ENCODE assay signal across 1 cellular context in the genomic region with DNA sequence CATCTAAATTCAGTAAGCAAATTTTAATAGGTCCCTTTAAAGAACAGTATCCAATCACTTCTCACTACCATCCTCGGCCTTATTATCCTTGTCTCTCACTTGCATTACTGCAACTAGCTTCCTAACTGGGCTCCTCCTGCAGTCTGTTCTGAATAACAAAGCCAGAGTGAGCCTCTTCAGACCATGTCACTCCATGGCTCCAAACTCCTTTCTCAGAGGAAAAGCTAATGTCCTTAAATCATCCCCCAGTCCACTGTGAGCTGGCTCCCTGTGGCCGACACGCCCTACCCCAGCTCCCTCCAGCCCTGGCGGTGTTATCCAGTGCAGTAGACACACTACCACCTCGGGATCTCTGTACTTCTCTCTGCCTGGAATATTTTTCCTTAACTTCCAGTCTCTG.
TF ChIP-seq lines count a peak whose summit lies in the region.

No MANE protein-coding gene starts in this region.

TF ChIP-seq in GM12878, 131 proteins besides CTCF, POLR2A, EP300 and RAD21 (continued from another document):
- TF ChIP-seq, protein P1, sequence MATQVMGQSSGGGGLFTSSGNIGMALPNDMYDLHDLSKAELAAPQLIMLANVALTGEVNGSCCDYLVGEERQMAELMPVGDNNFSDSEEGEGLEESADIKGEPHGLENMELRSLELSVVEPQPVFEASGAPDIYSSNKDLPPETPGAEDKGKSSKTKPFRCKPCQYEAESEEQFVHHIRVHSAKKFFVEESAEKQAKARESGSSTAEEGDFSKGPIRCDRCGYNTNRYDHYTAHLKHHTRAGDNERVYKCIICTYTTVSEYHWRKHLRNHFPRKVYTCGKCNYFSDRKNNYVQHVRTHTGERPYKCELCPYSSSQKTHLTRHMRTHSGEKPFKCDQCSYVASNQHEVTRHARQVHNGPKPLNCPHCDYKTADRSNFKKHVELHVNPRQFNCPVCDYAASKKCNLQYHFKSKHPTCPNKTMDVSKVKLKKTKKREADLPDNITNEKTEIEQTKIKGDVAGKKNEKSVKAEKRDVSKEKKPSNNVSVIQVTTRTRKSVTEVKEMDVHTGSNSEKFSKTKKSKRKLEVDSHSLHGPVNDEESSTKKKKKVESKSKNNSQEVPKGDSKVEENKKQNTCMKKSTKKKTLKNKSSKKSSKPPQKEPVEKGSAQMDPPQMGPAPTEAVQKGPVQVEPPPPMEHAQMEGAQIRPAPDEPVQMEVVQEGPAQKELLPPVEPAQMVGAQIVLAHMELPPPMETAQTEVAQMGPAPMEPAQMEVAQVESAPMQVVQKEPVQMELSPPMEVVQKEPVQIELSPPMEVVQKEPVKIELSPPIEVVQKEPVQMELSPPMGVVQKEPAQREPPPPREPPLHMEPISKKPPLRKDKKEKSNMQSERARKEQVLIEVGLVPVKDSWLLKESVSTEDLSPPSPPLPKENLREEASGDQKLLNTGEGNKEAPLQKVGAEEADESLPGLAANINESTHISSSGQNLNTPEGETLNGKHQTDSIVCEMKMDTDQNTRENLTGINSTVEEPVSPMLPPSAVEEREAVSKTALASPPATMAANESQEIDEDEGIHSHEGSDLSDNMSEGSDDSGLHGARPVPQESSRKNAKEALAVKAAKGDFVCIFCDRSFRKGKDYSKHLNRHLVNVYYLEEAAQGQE (IDR thresholded peaks at IDR 0.05; ENCODE audit: low read depth, low read length) = no peak
- TF ChIP-seq DPF2 (IDR thresholded peaks at IDR 0.05) = no peak
- TF ChIP-seq IKZF2 (IDR thresholded peaks at IDR 0.05) = no peak
- no peak for TF ChIP-seq NFXL1 (IDR thresholded peaks at IDR 0.05; ENCODE audit: borderline replicate concordance)
- no peak for TF ChIP-seq MXI1 (IDR thresholded peaks at IDR 0.05; ENCODE audit: low read depth, low read length)
